13 cellular contexts compared by ENCODE assay signal in the genomic region with DNA sequence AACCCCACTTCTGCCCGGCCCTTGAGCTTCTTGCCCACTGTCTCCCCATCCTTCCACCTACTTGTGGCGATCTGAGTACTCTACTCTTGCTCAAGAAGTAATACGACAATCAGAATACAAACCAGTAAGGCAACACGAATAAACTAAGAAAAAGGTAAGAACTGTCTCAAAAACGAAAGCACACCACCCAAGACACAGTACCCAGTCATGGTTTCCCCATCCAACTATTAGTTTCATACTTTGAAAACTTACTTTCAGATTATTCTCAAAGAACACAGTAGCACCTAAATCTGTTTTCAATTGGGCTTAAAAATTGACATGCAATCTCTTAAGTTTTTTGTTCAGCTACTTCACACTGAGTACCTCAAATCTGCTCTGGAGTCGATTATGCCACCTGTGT. TPM values are rescaled to one million over a fixed set of nuclear protein-coding genes. Genes with fewer than 3 reads are reported as not detected.
DNase-seq lines count a peak whose midpoint lies in the region; ATAC-seq and TF ChIP-seq lines count a peak whose summit lies in the region.
"Had no signal": no experiment of that assay in that cellular context is flagged by ENCODE, and none has a peak within 500 bp of the region (broad histone marks: within the 10 kb centered on the region; RNA-seq: fewer than 3 reads in every experiment).

No MANE protein-coding gene starts in this region.

- TF ChIP-seq EP300 in suprapubic skin (IDR thresholded peaks at IDR 0.05): no peak

- no peak overlapping the region for H3K27ac ChIP-seq in BLaER1
- H3K27ac ChIP-seq in suprapubic skin: no peak overlapping the region
- H3K27ac ChIP-seq: GM23248 had no signal

- no peak overlapping the region for H3K4me3 Mint-ChIP-seq in activated T-helper 17 cell treated with anti-CD3 and anti-CD28 coated beads, Interleukin-2, amount 50 U/mL, for 72 hours
- no peak overlapping the region for H3K4me3 Mint-ChIP-seq in naive B cell
- H3K4me3 Mint-ChIP-seq: CD4-positive, alpha-beta T cell; stimulated activated naive B cell treated with anti-CD40 and anti-IgM and Interleukin-4, amounts not matched to agents 10 μg/mL and 1 μg/mL and 100 μg/mL, for 72 hours had no signal

- H3K36me3 ChIP-seq in BLaER1 (peaks cover 100% of the 10 kb centered on the region), suprapubic skin (peaks cover 73% of the 10 kb centered on the region)

- no peak for TF ChIP-seq POLR2A in suprapubic skin (IDR thresholded peaks at IDR 0.05)

- peaks cover 7% of the 10 kb centered on the region for H3K4me1 ChIP-seq in BLaER1
- H3K4me1 ChIP-seq in suprapubic skin: peaks cover 4% of the 10 kb centered on the region

- ATAC-seq in GM18498 (IDR thresholded peaks at IDR 0.05; ENCODE audit: unreplicated experiment) (peak; percentile 71), naive B cell (ENCODE audit: low read depth in 2 of 2) (no peak)
- no peak for ATAC-seq in activated T-helper 17 cell treated with anti-CD3 and anti-CD28 coated beads, Interleukin-2, amount 50 U/mL, for 72 hours (replicated peaks)

- H3K27me3 ChIP-seq in BLaER1 (no peaks in the 10 kb centered on the region), suprapubic skin (no peaks in the 10 kb centered on the region)

- H3K27me3 Mint-ChIP-seq in activated T-helper 17 cell treated with anti-CD3 and anti-CD28 coated beads, Interleukin-2, amount 50 U/mL, for 72 hours: no peaks in the 10 kb centered on the region
- no peaks in the 10 kb centered on the region for H3K27me3 Mint-ChIP-seq in naive B cell
- H3K27me3 Mint-ChIP-seq: CD4-positive, alpha-beta T cell; stimulated activated naive B cell treated with anti-CD40 and anti-IgM and Interleukin-4, amounts not matched to agents 10 μg/mL and 1 μg/mL and 100 μg/mL, for 72 hours had no signal

- peak overlapping the region; percentile 79 for H3K27ac Mint-ChIP-seq in activated T-helper 17 cell treated with anti-CD3 and anti-CD28 coated beads, Interleukin-2, amount 50 U/mL, for 72 hours
- H3K27ac Mint-ChIP-seq in naive B cell: peak overlapping the region; percentile 2 to 91 (median 54)
- H3K27ac Mint-ChIP-seq: CD4-positive, alpha-beta T cell; stimulated activated naive B cell treated with anti-CD40 and anti-IgM and Interleukin-4, amounts not matched to agents 10 μg/mL and 1 μg/mL and 100 μg/mL, for 72 hours had no signal

- peaks cover 6% of the 10 kb centered on the region for H3K4me1 Mint-ChIP-seq in activated T-helper 17 cell treated with anti-CD3 and anti-CD28 coated beads, Interleukin-2, amount 50 U/mL, for 72 hours
- peaks cover 2 to 7% (median 4%) of the 10 kb centered on the region in 3 donors for H3K4me1 Mint-ChIP-seq in naive B cell

- H3K4me3 ChIP-seq in BLaER1: no peak overlapping the region
- no peak overlapping the region for H3K4me3 ChIP-seq in suprapubic skin
- H3K4me3 ChIP-seq: GM23248 had no signal

- WGBS in suprapubic skin: 84% methylated on average over 6 of the region's 6 CpGs

- H3K36me3 Mint-ChIP-seq in activated T-helper 17 cell treated with anti-CD3 and anti-CD28 coated beads, Interleukin-2, amount 50 U/mL, for 72 hours (ENCODE audit: low read depth): peaks cover 96% of the 10 kb centered on the region
- peaks cover 9 to 22% of the 10 kb centered on the region in 2 donors for H3K36me3 Mint-ChIP-seq in naive B cell

- 0 out of 2 replicates have a peak overlapping the region, but pooled peaks have one; percentile 17 for H3K9ac ChIP-seq in BLaER1
- H3K9ac ChIP-seq: GM23248 had no signal

- peaks cover 83% of the 10 kb centered on the region for H4K20me1 ChIP-seq in BLaER1

- H3K9me3 Mint-ChIP-seq in activated T-helper 17 cell treated with anti-CD3 and anti-CD28 coated beads, Interleukin-2, amount 50 U/mL, for 72 hours: no peaks in the 10 kb centered on the region
- no peaks in the 10 kb centered on the region for H3K9me3 Mint-ChIP-seq in naive B cell
- H3K9me3 Mint-ChIP-seq: CD4-positive, alpha-beta T cell; stimulated activated naive B cell treated with anti-CD40 and anti-IgM and Interleukin-4, amounts not matched to agents 10 μg/mL and 1 μg/mL and 100 μg/mL, for 72 hours had no signal

- no peak overlapping the region for H3K4me2 ChIP-seq in BLaER1

- H3K9me3 ChIP-seq in BLaER1: no peaks in the 10 kb centered on the region
- H3K9me3 ChIP-seq in suprapubic skin: no peaks in the 10 kb centered on the region

- TF ChIP-seq CTCF in suprapubic skin (IDR thresholded peaks at IDR 0.05): no peak

- DNase-seq in naive B cell: no peak
- DNase-seq in suprapubic skin (ENCODE audit: low spot score in 2 of 2): no peak
- no peak for DNase-seq in HuH-7 (ENCODE audit: low spot score)
- no peak for DNase-seq in activated T-cell treated with anti-CD3 and anti-CD28 coated beads for 4 hours
- DNase-seq: amniotic stem cell; CD4-positive, alpha-beta T cell; stimulated activated CD4-positive, alpha-beta T cell treated with anti-CD3 and anti-CD28 coated beads, Interleukin-4, amount 100 ng/mL, for 1 hour; stimulated activated naive B cell treated with anti-CD40 and anti-IgM and Interleukin-4, amounts not matched to agents 10 μg/mL and 1 μg/mL and 100 μg/mL, for 72 hours; T-helper 9 cell had no signal

RNA-seq across cellular contexts. Expression of gene GINS2, which starts 13.9 kb away (rescaled TPM):
- total RNA-seq in activated T-helper 17 cell treated with anti-CD3 and anti-CD28 coated beads, Interleukin-2, amount 50 U/mL, for 72 hours: 10 to 100 TPM; 39.1 to 64.2 TPM
- polyA plus RNA-seq in naive B cell (ENCODE audit: low read depth in 6 of 6): 1 to 10 TPM in 4 of 6 donors, under 1 TPM in 1, not detected in 1; 0.54 to 2.0 (median 1.3) TPM
- 1 to 10 TPM in 3 of 4 donors, not detected in 1; 1.8 to 2.5 (median 1.9) TPM for total RNA-seq in suprapubic skin

Comparison
In these comparisons a context has a peak if more than half of its experiments do, and no peak if none do; other contexts are left out.
1. RNA of gene GINS2, which starts 13.9 kb away (total RNA-seq): 39.1 to 64.2 TPM in activated T-helper 17 cell treated with anti-CD3 and anti-CD28 coated beads, Interleukin-2, amount 50 U/mL, for 72 hours; 1.8 to 2.5 TPM in suprapubic skin; every median in the first group is over 10 times any median in the second.